ENCODE assay signal across 1 cellular context in genomic region chr4:40915318-40916217, GRCh38.
TF ChIP-seq lines count a peak whose summit lies in the region.

No MANE protein-coding gene starts in this region.

TF ChIP-seq in GM12878, 131 proteins besides CTCF, POLR2A, EP300 and RAD21:
- TF ChIP-seq IRF4 (IDR thresholded peaks at IDR 0.05; ENCODE audit: low read depth, low read length), result no peak
- TF ChIP-seq TCF3 (IDR thresholded peaks at IDR 0.05; ENCODE audit: borderline replicate concordance, insufficient read depth, low read depth, low read length), result no peak
- no peak for TF ChIP-seq BACH1 (IDR thresholded peaks at IDR 0.05; ENCODE audit: borderline replicate concordance)
- TF ChIP-seq SMARCA5 (IDR thresholded peaks at IDR 0.05), result no peak
- no peak for TF ChIP-seq NR2C2 (IDR thresholded peaks at IDR 0.05; ENCODE audit: borderline replicate concordance, control insufficient read depth, insufficient read length, low read depth)
- TF ChIP-seq SMC3 (IDR thresholded peaks at IDR 0.05; ENCODE audit: borderline replicate concordance, low read length), result no peak
- TF ChIP-seq SUPT20H (IDR thresholded peaks at IDR 0.05; ENCODE audit: borderline replicate concordance, control insufficient read depth, low read depth, low read length), result no peak
- TF ChIP-seq, protein P1, sequence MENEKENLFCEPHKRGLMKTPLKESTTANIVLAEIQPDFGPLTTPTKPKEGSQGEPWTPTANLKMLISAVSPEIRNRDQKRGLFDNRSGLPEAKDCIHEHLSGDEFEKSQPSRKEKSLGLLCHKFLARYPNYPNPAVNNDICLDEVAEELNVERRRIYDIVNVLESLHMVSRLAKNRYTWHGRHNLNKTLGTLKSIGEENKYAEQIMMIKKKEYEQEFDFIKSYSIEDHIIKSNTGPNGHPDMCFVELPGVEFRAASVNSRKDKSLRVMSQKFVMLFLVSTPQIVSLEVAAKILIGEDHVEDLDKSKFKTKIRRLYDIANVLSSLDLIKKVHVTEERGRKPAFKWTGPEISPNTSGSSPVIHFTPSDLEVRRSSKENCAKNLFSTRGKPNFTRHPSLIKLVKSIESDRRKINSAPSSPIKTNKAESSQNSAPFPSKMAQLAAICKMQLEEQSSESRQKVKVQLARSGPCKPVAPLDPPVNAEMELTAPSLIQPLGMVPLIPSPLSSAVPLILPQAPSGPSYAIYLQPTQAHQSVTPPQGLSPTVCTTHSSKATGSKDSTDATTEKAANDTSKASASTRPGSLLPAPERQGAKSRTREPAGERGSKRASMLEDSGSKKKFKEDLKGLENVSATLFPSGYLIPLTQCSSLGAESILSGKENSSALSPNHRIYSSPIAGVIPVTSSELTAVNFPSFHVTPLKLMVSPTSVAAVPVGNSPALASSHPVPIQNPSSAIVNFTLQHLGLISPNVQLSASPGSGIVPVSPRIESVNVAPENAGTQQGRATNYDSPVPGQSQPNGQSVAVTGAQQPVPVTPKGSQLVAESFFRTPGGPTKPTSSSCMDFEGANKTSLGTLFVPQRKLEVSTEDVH (IDR thresholded peaks at IDR 0.05; ENCODE audit: low read depth, partially characterized antibody), result no peak
- TF ChIP-seq EED (IDR thresholded peaks at IDR 0.05; ENCODE audit: low read depth), result no peak
- TF ChIP-seq CHD4 (IDR thresholded peaks at IDR 0.05), result no peak
- TF ChIP-seq, protein P2, sequence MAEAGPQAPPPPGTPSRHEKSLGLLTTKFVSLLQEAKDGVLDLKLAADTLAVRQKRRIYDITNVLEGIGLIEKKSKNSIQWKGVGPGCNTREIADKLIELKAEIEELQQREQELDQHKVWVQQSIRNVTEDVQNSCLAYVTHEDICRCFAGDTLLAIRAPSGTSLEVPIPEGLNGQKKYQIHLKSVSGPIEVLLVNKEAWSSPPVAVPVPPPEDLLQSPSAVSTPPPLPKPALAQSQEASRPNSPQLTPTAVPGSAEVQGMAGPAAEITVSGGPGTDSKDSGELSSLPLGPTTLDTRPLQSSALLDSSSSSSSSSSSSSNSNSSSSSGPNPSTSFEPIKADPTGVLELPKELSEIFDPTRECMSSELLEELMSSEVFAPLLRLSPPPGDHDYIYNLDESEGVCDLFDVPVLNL (IDR thresholded peaks at IDR 0.05; ENCODE audit: low read depth, low read length), result no peak
- no peak for TF ChIP-seq EZH2 (IDR thresholded peaks at IDR 0.05; ENCODE audit: borderline replicate concordance, control insufficient read depth, low read depth, low read length)
- TF ChIP-seq, protein P3, sequence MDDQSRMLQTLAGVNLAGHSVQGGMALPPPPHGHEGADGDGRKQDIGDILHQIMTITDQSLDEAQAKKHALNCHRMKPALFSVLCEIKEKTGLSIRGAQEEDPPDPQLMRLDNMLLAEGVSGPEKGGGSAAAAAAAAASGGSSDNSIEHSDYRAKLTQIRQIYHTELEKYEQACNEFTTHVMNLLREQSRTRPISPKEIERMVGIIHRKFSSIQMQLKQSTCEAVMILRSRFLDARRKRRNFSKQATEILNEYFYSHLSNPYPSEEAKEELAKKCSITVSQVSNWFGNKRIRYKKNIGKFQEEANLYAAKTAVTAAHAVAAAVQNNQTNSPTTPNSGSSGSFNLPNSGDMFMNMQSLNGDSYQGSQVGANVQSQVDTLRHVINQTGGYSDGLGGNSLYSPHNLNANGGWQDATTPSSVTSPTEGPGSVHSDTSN (IDR thresholded peaks at IDR 0.05; ENCODE audit: insufficient replicate concordance, low read depth, low read length), result no peak
- TF ChIP-seq NBN (IDR thresholded peaks at IDR 0.05), result no peak
- no peak for TF ChIP-seq BCL11A (IDR thresholded peaks at IDR 0.05; ENCODE audit: low read depth, low read length)
- TF ChIP-seq JUNB (IDR thresholded peaks at IDR 0.05), result no peak
- TF ChIP-seq POLR2AphosphoS2 (IDR thresholded peaks at IDR 0.05; ENCODE audit: low read depth, low read length), result no peak
- TF ChIP-seq RFX5 (IDR thresholded peaks at IDR 0.05; ENCODE audit: low read depth, low read length), result no peak
